In the genomic region with DNA sequence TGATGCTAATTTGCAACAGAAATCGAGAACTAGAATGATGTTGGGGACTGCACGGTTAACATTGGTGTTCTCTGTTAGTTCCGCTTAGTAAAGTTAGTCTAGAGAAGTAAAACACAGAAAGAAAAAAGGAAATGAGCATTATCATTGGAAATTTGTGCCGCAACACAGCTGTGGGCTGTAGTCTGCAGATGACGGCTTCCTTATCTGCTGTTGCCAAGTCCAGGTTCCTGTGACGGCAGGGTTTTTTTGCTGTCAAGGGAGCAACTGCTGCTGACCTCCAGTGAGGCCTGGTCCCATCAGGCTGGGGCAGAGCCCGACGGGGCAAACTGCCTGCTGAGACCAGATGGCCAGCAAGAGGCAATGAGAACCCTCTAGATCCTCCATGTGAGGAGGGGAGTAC, we compare ENCODE assay signal across 11 cellular contexts. TPM values are rescaled to one million over a fixed set of nuclear protein-coding genes. Genes with fewer than 3 reads are reported as not detected.
DNase-seq lines count a peak whose midpoint lies in the region; ATAC-seq and TF ChIP-seq lines count a peak whose summit lies in the region.
"Had no signal": no experiment of that assay in that cellular context is flagged by ENCODE, and none has a peak within 500 bp of the region (broad histone marks: within the 10 kb centered on the region; RNA-seq: fewer than 3 reads in every experiment).

No MANE protein-coding gene starts in this region.

- TF ChIP-seq CTCF in gastroesophageal sphincter (IDR thresholded peaks at IDR 0.05) (no peak), endodermal cell (conservative IDR thresholded peaks at IDR 0.05) (no peak)

- no peak for TF ChIP-seq POLR2A in gastroesophageal sphincter (IDR thresholded peaks at IDR 0.05)

- H3K36me3 Mint-ChIP-seq in activated T-helper 17 cell treated with anti-CD3 and anti-CD28 coated beads, Interleukin-2, amount 50 U/mL, for 72 hours (ENCODE audit: low read depth) = peaks cover 70% of the 10 kb centered on the region
- peaks cover 69% of the 10 kb centered on the region for H3K36me3 Mint-ChIP-seq in endodermal cell (ENCODE audit: low read depth)

- H3K4me1 Mint-ChIP-seq in activated T-helper 17 cell treated with anti-CD3 and anti-CD28 coated beads, Interleukin-2, amount 50 U/mL, for 72 hours = no peaks in the 10 kb centered on the region
- H3K4me1 Mint-ChIP-seq in endodermal cell = peaks cover 14% of the 10 kb centered on the region

- no peaks in the 10 kb centered on the region for H3K9me3 Mint-ChIP-seq in activated T-helper 17 cell treated with anti-CD3 and anti-CD28 coated beads, Interleukin-2, amount 50 U/mL, for 72 hours
- H3K9me3 Mint-ChIP-seq in endodermal cell = no peaks in the 10 kb centered on the region
- H3K9me3 Mint-ChIP-seq: neural crest cell had no signal

- H3K27me3 ChIP-seq in gastroesophageal sphincter (no peaks in the 10 kb centered on the region), endodermal cell (ENCODE audit: control insufficient read depth, insufficient read depth, low read length, poor library complexity, severe bottlenecking) (no peaks in the 10 kb centered on the region)

- no peak for TF ChIP-seq EP300 in gastroesophageal sphincter (IDR thresholded peaks at IDR 0.05)

- no peaks in the 10 kb centered on the region for H3K4me1 ChIP-seq in gastroesophageal sphincter
- H3K4me1 ChIP-seq in endodermal cell (ENCODE audit: control insufficient read depth, insufficient read depth, low read length) = no peaks in the 10 kb centered on the region

- H3K27me3 Mint-ChIP-seq in activated T-helper 17 cell treated with anti-CD3 and anti-CD28 coated beads, Interleukin-2, amount 50 U/mL, for 72 hours = no peaks in the 10 kb centered on the region
- H3K27me3 Mint-ChIP-seq in endodermal cell (ENCODE audit: insufficient read depth) = no peaks in the 10 kb centered on the region

- H3K36me3 ChIP-seq in gastroesophageal sphincter (peaks cover 0 to 29% of the 10 kb centered on the region in 2 donors), endodermal cell (ENCODE audit: control insufficient read depth, insufficient read depth, low read length) (peaks cover 30% of the 10 kb centered on the region)

- no peaks in the 10 kb centered on the region for H3K9me3 ChIP-seq in gastroesophageal sphincter
- H3K9me3 ChIP-seq in endodermal cell (ENCODE audit: control insufficient read depth, low read length) = no peaks in the 10 kb centered on the region

- DNase-seq in CD1c-positive myeloid dendritic cell (ENCODE audit: extremely low spot score) (peak; percentile 73), dedifferentiated amniotic fluid mesenchymal stem cell (ENCODE audit: extremely low spot score) (no peak), endodermal cell (no peak), middle frontal gyrus (ENCODE audit: extremely low spot score, low spot score) (no peak)

- peak; percentile 85 for ATAC-seq in GM19468 (IDR thresholded peaks at IDR 0.05; ENCODE audit: extremely low read depth, unreplicated experiment)
- ATAC-seq in HG03280 (IDR thresholded peaks at IDR 0.05; ENCODE audit: unreplicated experiment) = peak; percentile 85
- ATAC-seq in gastroesophageal sphincter = peak; percentile 61
- no peak for ATAC-seq in activated T-helper 17 cell treated with anti-CD3 and anti-CD28 coated beads, Interleukin-2, amount 50 U/mL, for 72 hours (replicated peaks)

- no peak overlapping the region for H3K27ac Mint-ChIP-seq in activated T-helper 17 cell treated with anti-CD3 and anti-CD28 coated beads, Interleukin-2, amount 50 U/mL, for 72 hours
- no peak overlapping the region for H3K27ac Mint-ChIP-seq in endodermal cell

- H3K4me3 Mint-ChIP-seq in activated T-helper 17 cell treated with anti-CD3 and anti-CD28 coated beads, Interleukin-2, amount 50 U/mL, for 72 hours = no peak overlapping the region
- no peak overlapping the region for H3K4me3 Mint-ChIP-seq in endodermal cell
- H3K4me3 Mint-ChIP-seq: neural crest cell had no signal

- H3K27ac ChIP-seq in gastroesophageal sphincter (no peak overlapping the region), endodermal cell (ENCODE audit: low read depth, low read length) (no peak overlapping the region)
- H3K27ac ChIP-seq: C4-2B, KMS-11 had no signal

- no peak overlapping the region for H3K9ac ChIP-seq in endodermal cell (ENCODE audit: extremely low read depth, low read length, poor library complexity, severe bottlenecking)
- H3K9ac ChIP-seq: KMS-11 had no signal

- 55 to 91% methylated on average over 4 to 6 of the region's 8 CpGs for WGBS in gastroesophageal sphincter (ENCODE audit: low coverage in 1 of 2), 2 donors
- WGBS in endodermal cell (ENCODE audit: insufficient coverage in 1 of 2, insufficient read length in 1 of 2), 2 experiments = 95 to 96% methylated on average over 3 to 8 of the region's 8 CpGs

- H3K4me3 ChIP-seq in gastroesophageal sphincter (no peak overlapping the region), endodermal cell (ENCODE audit: low read length) (no peak overlapping the region)

RNA-seq across cellular contexts. Expression of a gene that starts 38.9 kb away (rescaled TPM):
- 1 to 10 TPM in 1 of 4 donors, under 1 TPM in 3; 0.40 to 1.1 (median 0.67) TPM for total RNA-seq in gastroesophageal sphincter
- 1 to 10 TPM in 1 of 2 donors, under 1 TPM in 1; 0.19 to 1.9 TPM for total RNA-seq in activated T-helper 17 cell treated with anti-CD3 and anti-CD28 coated beads, Interleukin-2, amount 50 U/mL, for 72 hours
- total RNA-seq in endodermal cell = under 1 TPM; 0.24 to 0.37 TPM
- polyA plus RNA-seq in endodermal cell (2013, experiment 1 of 2) = 0.14 TPM
- polyA plus RNA-seq in endodermal cell (2013, experiment 2 of 2) = 0.12 TPM

RNA-seq across cellular contexts. Expression of a gene that starts 52.8 kb away (rescaled TPM):
- total RNA-seq in gastroesophageal sphincter (10 to 100 TPM; 77.7 to 85.5 (median 83.6) TPM), endodermal cell (100 to 1,000 TPM; 163 to 312 TPM)
- total RNA-seq in activated T-helper 17 cell treated with anti-CD3 and anti-CD28 coated beads, Interleukin-2, amount 50 U/mL, for 72 hours = 100 to 1,000 TPM; 102 to 109 TPM
- polyA plus RNA-seq in endodermal cell (2013, experiment 1 of 2) = 119 TPM
- polyA plus RNA-seq in endodermal cell (2013, experiment 2 of 2) = 104 TPM
